ENCODE assay signal across 20 cellular contexts in the genomic region with DNA sequence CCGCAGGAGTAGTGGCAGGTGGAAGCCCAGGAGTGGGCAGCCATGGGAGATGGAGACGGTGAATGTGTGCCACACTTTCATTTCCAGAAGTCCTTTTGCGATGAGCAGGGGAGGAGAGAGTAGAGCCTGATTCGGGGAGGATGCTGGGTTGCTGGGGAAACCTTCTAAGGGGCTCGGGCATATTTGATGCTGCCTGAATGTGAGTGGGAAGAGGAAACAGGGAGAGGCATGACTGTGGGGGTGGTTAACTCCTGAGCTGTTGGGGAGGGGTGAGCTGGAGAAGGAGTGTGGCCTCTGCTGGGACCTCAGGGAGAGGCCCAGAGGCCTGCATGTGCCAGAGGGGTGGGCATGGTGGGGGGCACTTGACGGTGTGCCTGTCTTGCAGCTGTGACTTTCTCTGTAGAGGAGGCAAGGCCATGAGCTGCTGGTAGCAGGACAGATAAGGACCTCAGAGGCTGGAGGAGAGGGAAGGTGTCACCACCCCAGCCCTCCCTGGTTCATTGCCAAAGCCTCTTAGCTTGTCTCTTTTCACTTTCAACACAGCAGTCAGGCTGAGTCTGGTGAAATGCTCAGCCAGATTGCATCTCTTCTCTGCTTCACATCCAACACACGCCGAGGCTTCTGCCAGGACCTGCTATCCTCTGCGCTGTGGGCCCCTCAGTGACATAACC. TPM values are rescaled to one million over a fixed set of nuclear protein-coding genes. Genes with fewer than 3 reads are reported as not detected.
DNase-seq lines count a peak whose midpoint lies in the region; ATAC-seq and TF ChIP-seq lines count a peak whose summit lies in the region.
"Had no signal": no experiment of that assay in that cellular context is flagged by ENCODE, and none has a peak within 500 bp of the region (broad histone marks: within the 10 kb centered on the region; RNA-seq: fewer than 3 reads in every experiment).

No MANE protein-coding gene starts in this region.

- H2AFZ ChIP-seq in neuronal stem cell (ENCODE audit: low read length) = no peak overlapping the region

- no peak overlapping the region for H3K14ac ChIP-seq in neuronal stem cell (ENCODE audit: low read length)

- in situ Hi-C loops in GM13976 (cut with MboI; ENCODE audit: low sequenced_read_pairs, unreplicated experiment) = no loop called here

- no peak overlapping the region for H2BK15ac ChIP-seq in neuronal stem cell (ENCODE audit: low read length)

- peaks cover 33% of the 10 kb centered on the region for H3K4me1 ChIP-seq in BLaER1
- peaks cover 6 to 8% of the 10 kb centered on the region in 2 donors for H3K4me1 ChIP-seq in neuronal stem cell (ENCODE audit: control insufficient read depth in 2 of 2, insufficient read depth in 1 of 2, low read depth in 1 of 2, low read length in 2 of 2)
- H3K4me1 ChIP-seq: adrenal gland had no signal

- no peak overlapping the region for H2BK5ac ChIP-seq in neuronal stem cell (ENCODE audit: low read length)

- intact Hi-C loops in dorsolateral prefrontal cortex (cut with DNase I) = no loop called here

- H2BK12ac ChIP-seq in neuronal stem cell (ENCODE audit: low read length) = no peak overlapping the region

- H4K8ac ChIP-seq in neuronal stem cell (ENCODE audit: low read depth, low read length) = no peak overlapping the region

- DNase-seq in GM13976 (ENCODE audit: low spot score) (peak; percentile 44), dorsolateral prefrontal cortex (peak in 7 of 10 donors; percentile 24 to 62 (median 34)), neuronal stem cell (ENCODE audit: low spot score) (no peak), SW480 (ENCODE audit: low spot score) (no peak)
- DNase-seq: adrenal gland; effector memory CD4-positive, alpha-beta T cell; GDM1; H7; SHP77; stimulated activated CD4-positive, alpha-beta T cell treated with anti-CD3 and anti-CD28 coated beads, Interleukin-2, amount 100 ng/mL, for 24 hours; T-helper 2 cell had no signal

- H3K4me3 ChIP-seq in BLaER1 (no peak overlapping the region), dorsolateral prefrontal cortex (peak overlapping the region in 9 of 59 donors; percentile 6 to 26 (median 14)), neuronal stem cell (ENCODE audit: low read length in 2 of 2) (no peak overlapping the region)
- H3K4me3 ChIP-seq: adrenal gland had no signal

- peak overlapping the region; percentile 70 for H3K18ac ChIP-seq in neuronal stem cell (ENCODE audit: low read length)

- no peak overlapping the region for H3K23ac ChIP-seq in neuronal stem cell (ENCODE audit: low read depth, low read length, poor library complexity)

- ATAC-seq in HG03521 (IDR thresholded peaks at IDR 0.05; ENCODE audit: unreplicated experiment) = no peak
- no peak for ATAC-seq in GM21526 (IDR thresholded peaks at IDR 0.05; ENCODE audit: low FRiP score, unreplicated experiment)
- no peak for ATAC-seq in HG02623 (IDR thresholded peaks at IDR 0.05; ENCODE audit: unreplicated experiment)
- ATAC-seq: activated T-helper 17 cell treated with anti-CD3 and anti-CD28 coated beads, Interleukin-2, amount 50 U/mL, for 72 hours had no signal

- no peak overlapping the region for H2AK5ac ChIP-seq in neuronal stem cell (ENCODE audit: low read depth, low read length)

- H3K27me3 ChIP-seq in BLaER1 = no peaks in the 10 kb centered on the region
- no peaks in the 10 kb centered on the region for H3K27me3 ChIP-seq in dorsolateral prefrontal cortex
- no peaks in the 10 kb centered on the region for H3K27me3 ChIP-seq in neuronal stem cell (ENCODE audit: control insufficient read depth in 3 of 3, insufficient read depth in 3 of 3, low read depth in 1 of 3, low read length in 3 of 3)
- H3K27me3 ChIP-seq: adrenal gland had no signal

- no peak for TF ChIP-seq CTCF in GM13976 (IDR thresholded peaks at IDR 0.05; ENCODE audit: borderline replicate concordance, control extremely low read depth, extremely low read depth, insufficient read depth, missing control alignments)
- no peak for TF ChIP-seq CTCF in dorsolateral prefrontal cortex (IDR thresholded peaks at IDR 0.05 in 54 of 56, conservative IDR thresholded peaks at IDR 0.05 in 2 of 56; ENCODE audit: low read depth in 1 of 56, partially characterized antibody in 56 of 56)

- peaks cover 57% of the 10 kb centered on the region for H3K36me3 ChIP-seq in BLaER1
- H3K36me3 ChIP-seq in neuronal stem cell (replicated peaks in 1 of 2; ENCODE audit: control insufficient read depth in 2 of 2, insufficient read depth in 2 of 2, low read length in 2 of 2) = no peaks in the 10 kb centered on the region
- H3K36me3 ChIP-seq: adrenal gland had no signal

- H3K27ac ChIP-seq in BLaER1 (peak overlapping the region; percentile 48), dorsolateral prefrontal cortex (peak overlapping the region in 56 of 59 donors; percentile 25 to 85 (median 69)), neuronal stem cell (replicated peaks; ENCODE audit: low read length) (no peak overlapping the region)
- H3K27ac ChIP-seq: adrenal gland had no signal

- 0 out of 2 replicates have a peak overlapping the region, but pooled peaks have one; percentile 25 for H3K4me2 ChIP-seq in BLaER1
- no peak overlapping the region for H3K4me2 ChIP-seq in neuronal stem cell (ENCODE audit: insufficient read depth, low read length, poor library complexity, severe bottlenecking)

- no peaks in the 10 kb centered on the region for H3K79me1 ChIP-seq in neuronal stem cell (ENCODE audit: low read depth, low read length)

- no peak overlapping the region for H2BK120ac ChIP-seq in neuronal stem cell (ENCODE audit: low read depth, low read length)

- H3K9me3 ChIP-seq in BLaER1 (0 out of 2 replicates have a peak, but pooled peaks cover 2% of the 10 kb centered on the region), neuronal stem cell (replicated peaks in 1 of 2; ENCODE audit: control insufficient read depth in 2 of 2, insufficient read depth in 1 of 2, low read depth in 1 of 2, low read length in 2 of 2) (peaks cover 0 to 2% of the 10 kb centered on the region in 2 donors)
- H3K9me3 ChIP-seq: adrenal gland had no signal

- H4K91ac ChIP-seq in neuronal stem cell (ENCODE audit: low read depth, low read length, poor library complexity) = no peak overlapping the region

- no peak overlapping the region for H3K4ac ChIP-seq in neuronal stem cell (ENCODE audit: low read length)

- no CpG with 5 or more reads among the region's 9 CpGs for WGBS in neuronal stem cell (ENCODE audit: extremely low coverage in 2 of 2, insufficient read length in 2 of 2, insufficient replicate concordance in 1 of 2), 2 donors

- peaks cover 25% of the 10 kb centered on the region for H4K20me1 ChIP-seq in BLaER1

- H3K9ac ChIP-seq in BLaER1 (no peak overlapping the region), neuronal stem cell (ENCODE audit: low read depth, low read length, poor library complexity) (no peak overlapping the region)

RNA-seq across cellular contexts. Expression of a gene that starts 11.4 kb away (rescaled TPM):
- 10 to 100 TPM in 119 of 120 experiments, 1 to 10 TPM in 1; 10.0 to 50.2 (median 31.8) TPM for total RNA-seq in dorsolateral prefrontal cortex
- polyA plus RNA-seq in neuronal stem cell (2013, experiment 1 of 2) = 7.6 TPM
- polyA plus RNA-seq in neuronal stem cell (2013, experiment 2 of 2) = 7.7 TPM
- total RNA-seq: activated T-helper 17 cell treated with anti-CD3 and anti-CD28 coated beads, Interleukin-2, amount 50 U/mL, for 72 hours; HT1080; NCI-H460 had no signal
- polyA plus RNA-seq: fibroblast of lung, keratinocyte had no signal

RNA-seq across cellular contexts. Expression of a gene that starts 40.9 kb away (rescaled TPM):
- total RNA-seq in dorsolateral prefrontal cortex = 10 to 100 TPM; 19.4 to 39.0 (median 27.8) TPM
- 9.6 TPM for polyA plus RNA-seq in neuronal stem cell (2013, experiment 1 of 2)
- polyA plus RNA-seq in neuronal stem cell (2013, experiment 2 of 2) = 9.9 TPM

Comparison
In these comparisons a context has a peak if more than half of its experiments do, and no peak if none do; other contexts are left out.
1. DNase-seq: peak in GM13976 (single experiment) and dorsolateral prefrontal cortex (7 of 10); none in neuronal stem cell (single experiment) and SW480 (single experiment).